ENCODE assay signal across 8 cellular contexts in genomic region chr9:114908104-114908621, GRCh38. TPM values are rescaled to one million over a fixed set of nuclear protein-coding genes. Genes with fewer than 3 reads are reported as not detected.
DNase-seq lines count a peak whose midpoint lies in the region; ATAC-seq and TF ChIP-seq lines count a peak whose summit lies in the region.

No MANE protein-coding gene starts in this region.

- H3K9me3 ChIP-seq in DND-41 (ENCODE audit: insufficient read depth, low read length, severe bottlenecking) (no peaks in the 10 kb centered on the region), OCI-LY1 (ENCODE audit: low read length) (no peaks in the 10 kb centered on the region), testis (no peaks in the 10 kb centered on the region)

- peak overlapping the region; percentile 61; the same call in 1 of the 2 replicates for H2AFZ ChIP-seq in DND-41 (ENCODE audit: low read depth, low read length)
- H2AFZ ChIP-seq in OCI-LY1 (ENCODE audit: low read length): no peak overlapping the region

- intact Hi-C loops in Right ventricle myocardium superior (cut with DNase I) (loop anchor here (5.0 kb wide), 1 partner anchor 171 kb away; no protein-coding TSS in a partner anchor), testis (cut with DNase I; ENCODE audit: low total_unique reads) (no loop called here)

- peaks cover 87% of the 10 kb centered on the region for H3K4me1 ChIP-seq in DND-41 (ENCODE audit: insufficient read depth, low read length)
- peaks cover 69% of the 10 kb centered on the region for H3K4me1 ChIP-seq in OCI-LY1 (ENCODE audit: insufficient read depth, low read length, severe bottlenecking)
- H3K4me1 ChIP-seq in testis: no peaks in the 10 kb centered on the region

- H3K79me2 ChIP-seq in DND-41 (ENCODE audit: insufficient read depth, low read length) (no peaks in the 10 kb centered on the region), OCI-LY1 (ENCODE audit: insufficient read depth, low read length) (no peaks in the 10 kb centered on the region)

- peaks cover 10% of the 10 kb centered on the region; the same call in 1 of the 2 replicates for H3F3A ChIP-seq in OCI-LY1 (ENCODE audit: insufficient read depth, low read length)

- TF ChIP-seq CTCF in DND-41 (IDR thresholded peaks at IDR 0.05; ENCODE audit: borderline replicate concordance, extremely low read depth, low read length, poor library complexity, severe bottlenecking) (no peak), OCI-LY1 (IDR thresholded peaks at IDR 0.05; ENCODE audit: low read length) (no peak), testis (IDR thresholded peaks at IDR 0.05) (no peak)

- WGBS in testis, 2 donors: 79 to 82% methylated on average over 3 of the region's 3 CpGs

- no peaks in the 10 kb centered on the region for H3K9me2 ChIP-seq in OCI-LY1 (ENCODE audit: low read depth, low read length)

- ATAC-seq in DND-41 (ENCODE audit: insufficient read depth, low read depth) (peak; percentile 79), HG02870 (IDR thresholded peaks at IDR 0.05; ENCODE audit: unreplicated experiment) (peak; percentile 69), GM19328 (IDR thresholded peaks at IDR 0.05; ENCODE audit: unreplicated experiment) (no peak), Right ventricle myocardium superior (ENCODE audit: poor library complexity) (no peak)

- H3K27ac ChIP-seq in DND-41 (ENCODE audit: low read length) (peak overlapping the region; percentile 96), OCI-LY1 (ENCODE audit: low read depth, low read length, poor library complexity, severe bottlenecking) (peak overlapping the region; percentile 97), epithelial cell of prostate (peak overlapping the region; percentile 55), testis (no peak overlapping the region)

- H4K20me1 ChIP-seq in DND-41 (ENCODE audit: insufficient read depth, low read length): no peaks in the 10 kb centered on the region
- H4K20me1 ChIP-seq in OCI-LY1 (ENCODE audit: insufficient read depth, low read length): no peaks in the 10 kb centered on the region

- H3K27me3 ChIP-seq in DND-41 (ENCODE audit: insufficient read depth, low read length, poor library complexity) (no peaks in the 10 kb centered on the region), OCI-LY1 (ENCODE audit: insufficient read depth, low read length) (no peaks in the 10 kb centered on the region), testis (no peaks in the 10 kb centered on the region)

- peak; percentile 80 for DNase-seq in DND-41
- DNase-seq in epithelial cell of prostate (ENCODE audit: low read depth, low spot score): peak; percentile 95
- no peak for DNase-seq in Right ventricle myocardium superior
- DNase-seq in AG08396 (ENCODE audit: low spot score): no peak
- DNase-seq in testis: no peak

- H3K4me3 ChIP-seq in DND-41 (ENCODE audit: low read depth in 1 of 2, low read length in 2 of 2) (peak overlapping the region in 1 of 2 experiments; percentile 9; a peak in 1 of 4 replicates), OCI-LY1 (ENCODE audit: low read depth, low read length, poor library complexity, severe bottlenecking) (no peak overlapping the region), testis (no peak overlapping the region)

- TF ChIP-seq POLR2A in testis (IDR thresholded peaks at IDR 0.05): no peak

- H3K36me3 ChIP-seq in DND-41 (ENCODE audit: insufficient read depth, low read length) (peaks cover 24% of the 10 kb centered on the region), OCI-LY1 (ENCODE audit: insufficient read depth, low read length) (peaks cover 37% of the 10 kb centered on the region), testis (ENCODE audit: low read depth, missing control alignments) (no peaks in the 10 kb centered on the region)

- H3K4me2 ChIP-seq in DND-41 (ENCODE audit: insufficient read depth, low read length) (peak overlapping the region; percentile 54), OCI-LY1 (ENCODE audit: low read length) (peak overlapping the region; percentile 53; the same call in 1 of the 2 replicates)

- H3K9ac ChIP-seq in DND-41 (ENCODE audit: low read depth, low read length): peak overlapping the region; percentile 54
- peak overlapping the region; percentile 51 for H3K9ac ChIP-seq in OCI-LY1 (ENCODE audit: low read length)

RNA-seq across cellular contexts. Expression of gene TNFSF8, which starts 22.2 kb away (rescaled TPM):
- total RNA-seq in Right ventricle myocardium superior (0.46 TPM), testis (1 to 10 TPM in 1 of 2 donors, under 1 TPM in 1; 0.63 to 1.1 TPM)
- 1.3 TPM for polyA plus RNA-seq in testis (ENCODE audit: insufficient read depth, low read depth, low replicate concordance)

Comparison
In these comparisons a context has a peak if more than half of its experiments do, and no peak if none do; other contexts are left out.
1. ATAC-seq: peak in DND-41 (single experiment) and HG02870 (single experiment); none in GM19328 (single experiment) and Right ventricle myocardium superior (single experiment).
2. DNase-seq: peak in DND-41 (single experiment) and epithelial cell of prostate (single experiment); none in Right ventricle myocardium superior (single experiment), AG08396 (single experiment) and testis (single experiment).
3. H3K27ac ChIP-seq: peak in DND-41 (single experiment), OCI-LY1 (single experiment) and epithelial cell of prostate (single experiment); none in testis (0 of 2).